ENCODE assay signal across 8 cellular contexts in genomic region chr2:157628532-157629415, GRCh38. TPM values are rescaled to one million over a fixed set of nuclear protein-coding genes. Genes with fewer than 3 reads are reported as not detected.
DNase-seq lines count a peak whose midpoint lies in the region; ATAC-seq and TF ChIP-seq lines count a peak whose summit lies in the region.

Gene ACVR1C, minus strand, starts transcription at chr2:157628864. Its CDS starts 220 bp downstream, at chr2:157628644.

- H3K4me1 ChIP-seq in CD4-positive, CD25-positive, alpha-beta regulatory T cell (ENCODE audit: control insufficient read depth, insufficient read depth, low read length, poor library complexity, severe bottlenecking): peaks cover 16% of the 10 kb centered on the region
- H3K4me1 ChIP-seq in NT2/D1 (ENCODE audit: insufficient read depth, insufficient read length): no peaks in the 10 kb centered on the region
- peaks cover 8 to 18% (median 9%) of the 10 kb centered on the region in 3 donors for H3K4me1 ChIP-seq in esophagus squamous epithelium
- H3K4me1 ChIP-seq in muscle layer of duodenum (ENCODE audit: control insufficient read depth in 1 of 2, insufficient read depth in 2 of 2, low read length in 2 of 2): peaks cover 0 to 12% of the 10 kb centered on the region in 2 donors

- peak within 1 kb of the TSS; percentile 47 for H3K27ac ChIP-seq in CD4-positive, CD25-positive, alpha-beta regulatory T cell (ENCODE audit: insufficient read depth, low read length, poor library complexity, severe bottlenecking)
- H3K27ac ChIP-seq in esophagus squamous epithelium: peak within 1 kb of the TSS in 3 of 4 donors; percentile 33 to 53 (median 42)
- peak within 1 kb of the TSS; percentile 26 for H3K27ac ChIP-seq in muscle layer of duodenum (ENCODE audit: low read length)

- peak within 1 kb of the TSS; percentile 72 for H3K9ac ChIP-seq in NT2/D1 (ENCODE audit: insufficient read length, low read depth)

- peaks cover 4 to 40% (median 18%) of the 10 kb centered on the region in 4 donors for H3K4me1 Mint-ChIP-seq in CD4-positive, CD25-positive, alpha-beta regulatory T cell
- H3K4me1 Mint-ChIP-seq in activated T-cell treated with anti-CD3 and anti-CD28 coated beads, Interleukin-2, amount 50 U/mL, for 72 hours (ENCODE audit: low read depth): peaks cover 20% of the 10 kb centered on the region

- H3K4me3 ChIP-seq in CD4-positive, CD25-positive, alpha-beta regulatory T cell (ENCODE audit: low read depth, low read length): peak within 1 kb of the TSS; percentile 55
- H3K4me3 ChIP-seq in NT2/D1 (ENCODE audit: insufficient read length, low read depth): peak within 1 kb of the TSS; percentile 59
- H3K4me3 ChIP-seq in esophagus squamous epithelium: peak within 1 kb of the TSS; percentile 44 to 71 (median 58)
- peak within 1 kb of the TSS; percentile 72 to 75 for H3K4me3 ChIP-seq in muscle layer of duodenum (ENCODE audit: low read depth in 1 of 2, low read length in 2 of 2)

- H3K4me3 Mint-ChIP-seq in CD4-positive, CD25-positive, alpha-beta regulatory T cell: peak within 1 kb of the TSS; percentile 84 to 92 (median 89)
- peak within 1 kb of the TSS; percentile 96 to 97 for H3K4me3 Mint-ChIP-seq in activated T-cell treated with anti-CD3 and anti-CD28 coated beads, Interleukin-2, amount 50 U/mL, for 72 hours

- no peak for TF ChIP-seq POLR2A in esophagus squamous epithelium (IDR thresholded peaks at IDR 0.05)

- DNase-seq in CD4-positive, CD25-positive, alpha-beta regulatory T cell: peak; percentile 64 to 82 (median 71)
- DNase-seq in NT2/D1 (ENCODE audit: low read depth, low spot score) (peak; percentile 92), esophagus squamous epithelium (lab: John Stamatoyannopoulos, UW) (no peak)
- DNase-seq in activated T-cell treated with anti-CD3 and anti-CD28 coated beads, Interleukin-2, amount 50 U/mL, for 72 hours: peak; percentile 74 to 79
- DNase-seq in stimulated activated CD8-positive, alpha-beta memory T cell treated with anti-CD3 and anti-CD28 coated beads, Interleukin-7, amount 100 ng/mL, for 48 hours (ENCODE audit: extremely low read depth in 1 of 2, low read depth in 1 of 2): peak; percentile 34 to 37

- no peaks in the 10 kb centered on the region for H3K9me3 ChIP-seq in CD4-positive, CD25-positive, alpha-beta regulatory T cell (ENCODE audit: control insufficient read depth in 2 of 2, low read length in 2 of 2)
- H3K9me3 ChIP-seq in NT2/D1 (ENCODE audit: insufficient read depth, low read length) (no peaks in the 10 kb centered on the region), esophagus squamous epithelium (no peaks in the 10 kb centered on the region), muscle layer of duodenum (ENCODE audit: control insufficient read depth in 1 of 2, low read length in 2 of 2) (no peaks in the 10 kb centered on the region)

- peak within 1 kb of the TSS; percentile 52 to 94 (median 88) for H3K27ac Mint-ChIP-seq in CD4-positive, CD25-positive, alpha-beta regulatory T cell
- peak within 1 kb of the TSS; percentile 87 for H3K27ac Mint-ChIP-seq in activated T-cell treated with anti-CD3 and anti-CD28 coated beads, Interleukin-2, amount 50 U/mL, for 72 hours

- H3K36me3 ChIP-seq in CD4-positive, CD25-positive, alpha-beta regulatory T cell (ENCODE audit: control insufficient read depth, insufficient read depth, low read length): no peaks in the 10 kb centered on the region
- no peaks in the 10 kb centered on the region for H3K36me3 ChIP-seq in NT2/D1 (ENCODE audit: insufficient read depth, insufficient read length, low read length)
- H3K36me3 ChIP-seq in esophagus squamous epithelium: no peaks in the 10 kb centered on the region
- H3K36me3 ChIP-seq in muscle layer of duodenum (ENCODE audit: control insufficient read depth in 1 of 2, insufficient read depth in 2 of 2, low read length in 2 of 2): no peaks in the 10 kb centered on the region

- no peaks in the 10 kb centered on the region for H3K9me3 Mint-ChIP-seq in CD4-positive, CD25-positive, alpha-beta regulatory T cell
- H3K9me3 Mint-ChIP-seq in activated T-cell treated with anti-CD3 and anti-CD28 coated beads, Interleukin-2, amount 50 U/mL, for 72 hours: no peaks in the 10 kb centered on the region

- intact Hi-C loops in esophagus squamous epithelium (cut with DNase I): no loop called here

- H3K27me3 ChIP-seq in CD4-positive, CD25-positive, alpha-beta regulatory T cell (ENCODE audit: control insufficient read depth, insufficient read depth, low read length): peaks cover 7% of the 10 kb centered on the region
- H3K27me3 ChIP-seq in NT2/D1 (ENCODE audit: insufficient read depth, insufficient read length) (peaks cover 28% of the 10 kb centered on the region), esophagus squamous epithelium (peaks cover 0 to 13% (median 0%) of the 10 kb centered on the region in 4 donors), muscle layer of duodenum (ENCODE audit: low read depth, low read length) (peaks cover 5% of the 10 kb centered on the region)

- peak; percentile 15 to 62 (median 32) for TF ChIP-seq CTCF in esophagus squamous epithelium (IDR thresholded peaks at IDR 0.05)

- H3K36me3 Mint-ChIP-seq in CD4-positive, CD25-positive, alpha-beta regulatory T cell: no peaks in the 10 kb centered on the region
- no peaks in the 10 kb centered on the region for H3K36me3 Mint-ChIP-seq in activated T-cell treated with anti-CD3 and anti-CD28 coated beads, Interleukin-2, amount 50 U/mL, for 72 hours (ENCODE audit: insufficient read depth in 2 of 2)

- peak; percentile 87 to 90 for ATAC-seq in CD4-positive, CD25-positive, alpha-beta regulatory T cell (ENCODE audit: low read depth in 2 of 2)
- ATAC-seq in GM19395 (IDR thresholded peaks at IDR 0.05; ENCODE audit: unreplicated experiment): peak; percentile 87
- ATAC-seq in HG03520 (IDR thresholded peaks at IDR 0.05; ENCODE audit: unreplicated experiment): peak; percentile 91
- peak; percentile 89 to 92 for ATAC-seq in activated T-cell treated with anti-CD3 and anti-CD28 coated beads, Interleukin-2, amount 50 U/mL, for 72 hours (replicated peaks in 1 of 2)

- 0 to 1% methylated on average over 3 to 27 of the region's 76 CpGs for WGBS in esophagus squamous epithelium, 2 donors

- peaks cover 22% of the 10 kb centered on the region for H3K27me3 Mint-ChIP-seq in CD4-positive, CD25-positive, alpha-beta regulatory T cell
- peaks cover 18% of the 10 kb centered on the region for H3K27me3 Mint-ChIP-seq in activated T-cell treated with anti-CD3 and anti-CD28 coated beads, Interleukin-2, amount 50 U/mL, for 72 hours (ENCODE audit: low read depth)

RNA-seq across cellular contexts. Expression of gene ACVR1C, which starts in this region (rescaled TPM):
- total RNA-seq in CD4-positive, CD25-positive, alpha-beta regulatory T cell: 1.1 TPM
- polyA plus RNA-seq in CD4-positive, CD25-positive, alpha-beta regulatory T cell: under 1 TPM; 0.05 to 0.84 (median 0.51) TPM
- total RNA-seq in activated T-cell treated with anti-CD3 and anti-CD28 coated beads, Interleukin-2, amount 50 U/mL, for 72 hours: 1 to 10 TPM; 2.3 to 3.6 TPM
- total RNA-seq in esophagus squamous epithelium: under 1 TPM in 2 of 4 donors, not detected in 2; 0.04 to 0.19 TPM
